ENCODE assay signal across 20 cellular contexts in the genomic region with DNA sequence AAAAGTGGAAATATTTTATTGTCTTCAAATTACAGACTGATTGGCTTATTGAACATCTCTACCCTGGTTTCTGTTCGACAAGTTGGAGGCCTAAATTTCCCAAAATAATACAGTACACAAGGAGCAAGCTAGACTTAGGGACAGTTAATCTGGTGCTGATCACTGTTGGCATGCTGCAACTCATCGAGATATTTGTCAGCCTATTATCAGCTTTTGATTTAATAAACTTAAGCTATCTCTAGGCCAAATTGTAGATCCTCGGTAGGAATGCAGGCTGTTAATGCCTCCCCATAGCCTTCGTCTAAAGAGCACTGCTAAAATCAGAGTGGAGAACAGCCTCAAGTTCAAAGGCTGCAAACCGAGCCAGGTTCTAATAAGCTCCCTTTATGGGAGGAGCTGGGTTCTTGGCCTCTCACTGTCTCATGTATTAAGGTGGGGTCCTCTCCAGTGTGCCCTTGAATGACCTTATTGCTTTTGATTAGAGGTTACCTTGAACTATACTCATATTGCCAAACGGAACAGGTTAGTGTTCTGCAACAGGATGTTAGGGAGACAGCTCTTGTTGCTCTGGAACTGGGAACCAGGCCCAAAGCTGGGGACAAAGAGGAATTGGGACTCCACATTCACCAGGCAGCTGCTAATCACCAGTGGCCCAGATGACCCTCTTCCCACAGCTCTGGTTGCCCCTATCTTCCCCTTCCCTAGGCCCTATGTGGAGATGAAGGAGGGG.
DNase-seq lines count a peak whose midpoint lies in the region; ATAC-seq and TF ChIP-seq lines count a peak whose summit lies in the region.
"Had no signal": no experiment of that assay in that cellular context is flagged by ENCODE, and none has a peak within 500 bp of the region (broad histone marks: within the 10 kb centered on the region; RNA-seq: fewer than 3 reads in every experiment).

No MANE protein-coding gene starts in this region.

- ATAC-seq in heart right ventricle (peak in 7 of 8 donors; percentile 45 to 82 (median 61)), left ventricle myocardium superior (no peak), HG03108 (IDR thresholded peaks at IDR 0.05; ENCODE audit: unreplicated experiment) (no peak), GM21367 (IDR thresholded peaks at IDR 0.05; ENCODE audit: unreplicated experiment) (no peak)
- no peak for ATAC-seq in effector memory CD8-positive, alpha-beta T cell (replicated peaks)
- no peak for ATAC-seq in stimulated activated effector memory CD8-positive, alpha-beta T cell treated with anti-CD3 and anti-CD28 coated beads, Interleukin-12 subunit alpha, Interleukin-12 subunit beta, amount 100 ng/mL, for 72 hours
- ATAC-seq: gastroesophageal sphincter had no signal

- peaks cover 23% of the 10 kb centered on the region for H3K36me3 Mint-ChIP-seq in effector memory CD8-positive, alpha-beta T cell (ENCODE audit: insufficient read depth)
- peaks cover 8% of the 10 kb centered on the region for H3K36me3 Mint-ChIP-seq in stimulated activated effector memory CD8-positive, alpha-beta T cell treated with anti-CD3 and anti-CD28 coated beads, Interleukin-12 subunit alpha, Interleukin-12 subunit beta, amount 100 ng/mL, for 72 hours

- peak overlapping the region in 4 of 10 donors; percentile 9 to 69 (median 31) for H3K27ac ChIP-seq in heart right ventricle
- H3K27ac ChIP-seq: adrenal gland, cardiac muscle cell, tibial artery had no signal

- WGBS in heart right ventricle, 2 donors = 48 to 54% methylated on average over 6 of the region's 6 CpGs

- no peaks in the 10 kb centered on the region for H3K27me3 ChIP-seq in heart right ventricle
- H3K27me3 ChIP-seq: adrenal gland, cardiac muscle cell, gastroesophageal sphincter, tibial artery had no signal

- peaks cover 0 to 32% (median 0%) of the 10 kb centered on the region in 9 donors for H3K4me1 ChIP-seq in heart right ventricle
- H3K4me1 ChIP-seq: tibial artery had no signal

- no peaks in the 10 kb centered on the region for H3K9me3 Mint-ChIP-seq in effector memory CD8-positive, alpha-beta T cell
- H3K9me3 Mint-ChIP-seq in stimulated activated effector memory CD8-positive, alpha-beta T cell treated with anti-CD3 and anti-CD28 coated beads, Interleukin-12 subunit alpha, Interleukin-12 subunit beta, amount 100 ng/mL, for 72 hours = no peaks in the 10 kb centered on the region
- H3K9me3 Mint-ChIP-seq: activated CD4-positive, alpha-beta memory T cell treated with anti-CD3 and anti-CD28 coated beads, Interleukin-2, amount 10 ng/mL, durations not matched to agents 7 days and 5 days; T-helper 1 cell treated with Interleukin-12 subunit alpha and Interleukin-12 subunit beta and Interleukin-4 antibody, amounts not matched to agents 30 μg/mL and 1 μg/mL, for 36 hours had no signal

- no peak overlapping the region for H3K4me3 ChIP-seq in heart right ventricle
- H3K4me3 ChIP-seq: adrenal gland, cardiac muscle cell, gastroesophageal sphincter, tibial artery had no signal

- H3K27ac Mint-ChIP-seq in effector memory CD8-positive, alpha-beta T cell = peak overlapping the region; percentile 46 to 78
- H3K27ac Mint-ChIP-seq in stimulated activated effector memory CD8-positive, alpha-beta T cell treated with anti-CD3 and anti-CD28 coated beads, Interleukin-12 subunit alpha, Interleukin-12 subunit beta, amount 100 ng/mL, for 72 hours = peak overlapping the region; percentile 82
- H3K27ac Mint-ChIP-seq: activated CD4-positive, alpha-beta memory T cell treated with anti-CD3 and anti-CD28 coated beads, Interleukin-2, amount 10 ng/mL, durations not matched to agents 7 days and 5 days; T-helper 1 cell treated with Interleukin-12 subunit alpha and Interleukin-12 subunit beta and Interleukin-4 antibody, amounts not matched to agents 30 μg/mL and 1 μg/mL, for 36 hours had no signal

- H3K4me1 Mint-ChIP-seq in effector memory CD8-positive, alpha-beta T cell (ENCODE audit: low read depth in 2 of 2) = peaks cover 19 to 46% of the 10 kb centered on the region in 2 donors
- peaks cover 42% of the 10 kb centered on the region for H3K4me1 Mint-ChIP-seq in stimulated activated effector memory CD8-positive, alpha-beta T cell treated with anti-CD3 and anti-CD28 coated beads, Interleukin-12 subunit alpha, Interleukin-12 subunit beta, amount 100 ng/mL, for 72 hours

- H3K36me3 ChIP-seq in heart right ventricle = peaks cover 0 to under 1% (median 0%) of the 10 kb centered on the region in 9 donors
- H3K36me3 ChIP-seq: adrenal gland, cardiac muscle cell, gastroesophageal sphincter, tibial artery had no signal

- intact Hi-C loops in heart right ventricle (cut with DNase I) = no loop called here
- intact Hi-C loops in left ventricle myocardium superior (cut with micrococcal nuclease) = no loop called here

- no peaks in the 10 kb centered on the region for H3K27me3 Mint-ChIP-seq in effector memory CD8-positive, alpha-beta T cell
- H3K27me3 Mint-ChIP-seq: activated CD4-positive, alpha-beta memory T cell treated with anti-CD3 and anti-CD28 coated beads, Interleukin-2, amount 10 ng/mL, durations not matched to agents 7 days and 5 days had no signal

- peak overlapping the region in 1 of 2 donors; percentile 48 for H3K4me3 Mint-ChIP-seq in effector memory CD8-positive, alpha-beta T cell
- H3K4me3 Mint-ChIP-seq in stimulated activated effector memory CD8-positive, alpha-beta T cell treated with anti-CD3 and anti-CD28 coated beads, Interleukin-12 subunit alpha, Interleukin-12 subunit beta, amount 100 ng/mL, for 72 hours = no peak overlapping the region
- H3K4me3 Mint-ChIP-seq: activated CD4-positive, alpha-beta memory T cell treated with anti-CD3 and anti-CD28 coated beads, Interleukin-2, amount 10 ng/mL, durations not matched to agents 7 days and 5 days; T-helper 1 cell treated with Interleukin-12 subunit alpha and Interleukin-12 subunit beta and Interleukin-4 antibody, amounts not matched to agents 30 μg/mL and 1 μg/mL, for 36 hours had no signal

- H3K9me3 ChIP-seq in heart right ventricle = no peaks in the 10 kb centered on the region
- H3K9me3 ChIP-seq: adrenal gland, gastroesophageal sphincter, tibial artery had no signal

- DNase-seq in heart right ventricle (no peak), left ventricle myocardium superior (no peak), MV-4-11 (lab: John Stamatoyannopoulos, UW) (peak; percentile 32), CD1c-positive myeloid dendritic cell (ENCODE audit: extremely low spot score) (no peak)
- no peak for DNase-seq in effector memory CD8-positive, alpha-beta T cell
- no peak for DNase-seq in stimulated activated effector memory CD8-positive, alpha-beta T cell treated with anti-CD3 and anti-CD28 coated beads, Interleukin-12 subunit alpha, Interleukin-12 subunit beta, amount 100 ng/mL, for 72 hours (ENCODE audit: low spot score in 2 of 2)
- DNase-seq: activated CD4-positive, alpha-beta memory T cell treated with anti-CD3 and anti-CD28 coated beads, Interleukin-2, amount 10 ng/mL, durations not matched to agents 7 days and 5 days; DMS79 treated with DMSO at 0.1 percent for 48 hours; NCI-H1417; NCI-H526; OCI-M1; SIG-M5; stimulated activated CD4-positive, alpha-beta T cell treated with anti-CD3 and anti-CD28 coated beads, Interleukin-12 subunit alpha, Interleukin-12 subunit beta, amount 100 ng/mL, for 4 hours; tibial artery had no signal

- TF ChIP-seq CTCF in heart right ventricle (IDR thresholded peaks at IDR 0.05) = no peak

Comparison
In these comparisons a context has a peak if more than half of its experiments do, and no peak if none do; other contexts are left out.
1. ATAC-seq: peak in heart right ventricle (7 of 8); none in left ventricle myocardium superior (single experiment), effector memory CD8-positive, alpha-beta T cell (single experiment), stimulated activated effector memory CD8-positive, alpha-beta T cell treated with anti-CD3 and anti-CD28 coated beads, Interleukin-12 subunit alpha, Interleukin-12 subunit beta, amount 100 ng/mL, for 72 hours (single experiment), HG03108 (single experiment) and GM21367 (single experiment).